In genomic region chr6:2558098-2558770, GRCh38 we compare ENCODE assay signal across 22 cellular contexts.
DNase-seq lines count a peak whose midpoint lies in the region; ATAC-seq and TF ChIP-seq lines count a peak whose summit lies in the region.
"Had no signal": no experiment of that assay in that cellular context is flagged by ENCODE, and none has a peak within 500 bp of the region (broad histone marks: within the 10 kb centered on the region; RNA-seq: fewer than 3 reads in every experiment).

No MANE protein-coding gene starts in this region.

- POLR2A ChIA-PET in A673 (lab: Charles Lee; ENCODE audit: low non-redundant PET): no interaction called here

- no peak overlapping the region for H2BK15ac ChIP-seq in neuronal stem cell (ENCODE audit: low read length)

- no peaks in the 10 kb centered on the region for H3K9me3 ChIP-seq in SJCRH30 (replicated peaks)
- no peaks in the 10 kb centered on the region for H3K9me3 ChIP-seq in neuronal stem cell (replicated peaks in 1 of 2; ENCODE audit: control insufficient read depth in 2 of 2, insufficient read depth in 1 of 2, low read depth in 1 of 2, low read length in 2 of 2)
- H3K9me3 ChIP-seq in A673 (ENCODE audit: low read depth, low read length, poor library complexity, severe bottlenecking): no peaks in the 10 kb centered on the region

- BruUV-seq in A673 (replicated peaks; lab: Mats Ljungman, UMichigan): no TSS peak

- peak overlapping the region; percentile 22 for H3K9ac ChIP-seq in neuronal stem cell (ENCODE audit: low read depth, low read length, poor library complexity)

- peak overlapping the region; percentile 48 for H3K14ac ChIP-seq in neuronal stem cell (ENCODE audit: low read length)

- no peak for TF ChIP-seq CTCF in A673 (conservative IDR thresholded peaks at IDR 0.05; ENCODE audit: low read depth, low read length)

- no peak overlapping the region for H3K4ac ChIP-seq in neuronal stem cell (ENCODE audit: low read length)

- H3K18ac ChIP-seq in neuronal stem cell (ENCODE audit: low read length): no peak overlapping the region

- H3K27ac ChIP-seq in SJCRH30: peak overlapping the region; percentile 9; the same call in 1 of the 2 replicates
- no peak overlapping the region for H3K27ac ChIP-seq in neuronal stem cell (replicated peaks; ENCODE audit: low read length)
- H3K27ac ChIP-seq in A673 (ENCODE audit: low read depth, low read length, poor library complexity, severe bottlenecking): no peak overlapping the region
- H3K27ac ChIP-seq: C4-2B, HL-60 had no signal

- H4K8ac ChIP-seq in neuronal stem cell (ENCODE audit: low read depth, low read length): no peak overlapping the region

- H3K27me3 ChIP-seq in SJCRH30 (no peaks in the 10 kb centered on the region), neuronal stem cell (ENCODE audit: control insufficient read depth in 3 of 3, insufficient read depth in 3 of 3, low read depth in 1 of 3, low read length in 3 of 3) (peaks cover 0 to 7% (median 0%) of the 10 kb centered on the region in 3 experiments), A673 (replicated peaks; ENCODE audit: insufficient read depth, low read depth, low read length, poor library complexity) (no peaks in the 10 kb centered on the region)

- H2AK5ac ChIP-seq in neuronal stem cell (ENCODE audit: low read depth, low read length): no peak overlapping the region

- H3K4me1 ChIP-seq in SJCRH30: peaks cover 16% of the 10 kb centered on the region
- peaks cover 3 to 10% of the 10 kb centered on the region in 2 donors for H3K4me1 ChIP-seq in neuronal stem cell (ENCODE audit: control insufficient read depth in 2 of 2, insufficient read depth in 1 of 2, low read depth in 1 of 2, low read length in 2 of 2)
- no peaks in the 10 kb centered on the region for H3K4me1 ChIP-seq in A673 (ENCODE audit: insufficient read depth, low read length, poor library complexity, severe bottlenecking)

- peak; percentile 24 to 33 for DNase-seq in SJCRH30
- peak in 1 of 2 donors; percentile 30 for DNase-seq in left colon
- DNase-seq in neuronal stem cell (ENCODE audit: low spot score): no peak
- DNase-seq in HuH-7.5 (ENCODE audit: low spot score): no peak
- DNase-seq in NCI-H2107 treated with DMSO at 0.1 percent for 48 hours (lab: John Stamatoyannopoulos, UW; ENCODE audit: unreplicated experiment): no peak
- DNase-seq in A673 (ENCODE audit: low spot score): no peak
- no peak for DNase-seq in head of caudate nucleus
- DNase-seq: Calu3; CD8-positive, alpha-beta T cell; DMS79 treated with DMSO at 0.1 percent for 48 hours; Kasumi-1; NCI-H1105 treated with DMSO at 0.1 percent for 48 hours; NCI-H146; NCI-H1930; NCI-H2107; NCI-H446; NCI-H524 treated with DMSO at 0.1 percent for 48 hours; NCI-H774 had no signal

- H3K36me3 ChIP-seq in SJCRH30 (no peaks in the 10 kb centered on the region), neuronal stem cell (replicated peaks in 1 of 2; ENCODE audit: control insufficient read depth in 2 of 2, insufficient read depth in 2 of 2, low read length in 2 of 2) (no peaks in the 10 kb centered on the region), A673 (ENCODE audit: insufficient read depth, low read length, poor library complexity, severe bottlenecking) (no peaks in the 10 kb centered on the region)

- H3K4me3 ChIP-seq in SJCRH30 (no peak overlapping the region), neuronal stem cell (ENCODE audit: low read length in 2 of 2) (no peak overlapping the region), A673 (ENCODE audit: low read depth, low read length, poor library complexity, severe bottlenecking) (no peak overlapping the region)
- H3K4me3 ChIP-seq: K562 had no signal

- peak overlapping the region; percentile 55 for H2AFZ ChIP-seq in neuronal stem cell (ENCODE audit: low read length)

- peak; percentile 76 for ATAC-seq in left colon
- ATAC-seq: CD8-positive, alpha-beta T cell; HCT116; K562 had no signal

- no peak overlapping the region for H2BK12ac ChIP-seq in neuronal stem cell (ENCODE audit: low read length)

- no peak overlapping the region for H3K4me2 ChIP-seq in neuronal stem cell (ENCODE audit: insufficient read depth, low read length, poor library complexity, severe bottlenecking)

- CTCF ChIA-PET in A673 (lab: Charles Lee): no interaction called here

- no peak overlapping the region for H2BK5ac ChIP-seq in neuronal stem cell (ENCODE audit: low read length)

- WGBS in neuronal stem cell (ENCODE audit: extremely low coverage in 2 of 2, insufficient read length in 2 of 2, insufficient replicate concordance in 1 of 2), 2 donors: no CpG with 5 or more reads among the region's 15 CpGs

- no peak overlapping the region for H2BK120ac ChIP-seq in neuronal stem cell (ENCODE audit: low read depth, low read length)

- no peaks in the 10 kb centered on the region for H3K79me1 ChIP-seq in neuronal stem cell (ENCODE audit: low read depth, low read length)

- H4K91ac ChIP-seq in neuronal stem cell (ENCODE audit: low read depth, low read length, poor library complexity): no peak overlapping the region

- no peak overlapping the region for H3K23ac ChIP-seq in neuronal stem cell (ENCODE audit: low read depth, low read length, poor library complexity)

- intact Hi-C loops in left colon (cut with DNase I, micrococcal nuclease) (no loop called here), A673 (cut with micrococcal nuclease; ENCODE audit: unreplicated experiment) (no loop called here), head of caudate nucleus (cut with DNase I) (no loop called here)

Comparison
In these comparisons a context has a peak if more than half of its experiments do, and no peak if none do; other contexts are left out.
1. DNase-seq: peak in SJCRH30 (2 of 2); none in neuronal stem cell (single experiment), HuH-7.5 (single experiment), NCI-H2107 treated with DMSO at 0.1 percent for 48 hours (single experiment), A673 (single experiment) and head of caudate nucleus (0 of 42).